Comparison of ENCODE assay signal across 10 cellular contexts in the genomic region with DNA sequence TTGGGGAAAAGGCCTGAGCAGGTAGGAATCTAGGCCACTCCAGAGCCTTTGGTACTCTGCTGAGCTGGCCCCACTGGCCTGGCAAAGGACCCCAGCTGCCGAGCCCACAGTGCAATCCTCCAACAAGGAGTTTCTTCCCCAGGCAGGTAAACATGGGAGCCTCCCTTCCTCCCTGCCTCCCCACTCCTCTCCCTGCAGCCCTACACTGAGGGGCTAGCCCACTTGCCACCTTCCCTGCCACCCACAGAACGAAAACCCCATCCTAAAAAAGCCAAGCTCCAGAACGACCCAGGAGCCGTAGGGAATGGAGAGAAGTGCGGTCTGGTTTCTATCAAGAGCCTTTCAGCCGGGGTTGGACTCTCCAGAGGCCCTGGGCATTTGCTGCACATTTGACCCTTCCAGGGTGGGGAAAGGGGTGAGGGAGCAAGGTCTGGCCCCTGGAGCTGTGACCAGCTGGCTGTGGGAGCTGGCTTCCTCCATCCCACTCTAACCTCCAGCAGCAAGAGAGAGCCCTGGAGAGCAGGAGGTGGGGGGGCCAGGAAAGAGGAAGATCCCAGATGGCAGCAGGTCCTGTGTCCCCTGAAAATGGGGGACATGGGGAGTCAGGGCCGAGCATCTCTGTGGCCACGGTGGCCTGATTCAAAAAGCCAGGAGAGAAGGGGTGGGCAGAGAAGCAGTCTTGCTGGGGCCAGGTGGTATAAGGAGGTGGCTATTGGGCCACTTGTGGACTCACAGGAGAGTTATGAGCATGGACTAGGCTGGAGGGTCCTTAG. TPM values are rescaled to one million over a fixed set of nuclear protein-coding genes. Genes with fewer than 3 reads are reported as not detected.
A peak's percentile ranks its signal among the peaks of the same experiment; 100 is the strongest.
DNase-seq lines count a peak whose midpoint lies in the region; ATAC-seq and TF ChIP-seq lines count a peak whose summit lies in the region.
"Had no signal": no experiment of that assay in that cellular context is flagged by ENCODE, and none has a peak within 500 bp of the region (broad histone marks: within the 10 kb centered on the region; RNA-seq: fewer than 3 reads in every experiment).

No MANE protein-coding gene starts in this region.

- no peak for DNase-seq in activated CD4-positive, alpha-beta T cell treated with anti-CD3 and anti-CD28 coated beads for 36 hours
- no peak for DNase-seq in activated CD4-positive, alpha-beta T cell treated with anti-CD3 and anti-CD28 coated beads, Interleukin-2, amount 50 U/mL, for 48 hours
- no peak for DNase-seq in memory B cell (ENCODE audit: low spot score in 2 of 2)
- DNase-seq in RWPE1 (ENCODE audit: low spot score) = no peak
- DNase-seq in NAMALWA (ENCODE audit: low spot score) = no peak
- DNase-seq: SW 1271 had no signal

- H3K4me1 Mint-ChIP-seq in activated CD4-positive, alpha-beta T cell treated with anti-CD3 and anti-CD28 coated beads for 36 hours = peaks cover 9% of the 10 kb centered on the region
- H3K4me1 Mint-ChIP-seq in memory B cell = peaks cover 6% of the 10 kb centered on the region

- peak overlapping the region in 2 of 5 donors; percentile 59 to 75 for H3K9ac ChIP-seq in subcutaneous abdominal adipose tissue (ENCODE audit: low read length in 5 of 5)

- H3K9me3 Mint-ChIP-seq in activated CD4-positive, alpha-beta T cell treated with anti-CD3 and anti-CD28 coated beads for 36 hours (ENCODE audit: low read depth) = no peaks in the 10 kb centered on the region
- H3K9me3 Mint-ChIP-seq in memory B cell = no peaks in the 10 kb centered on the region

- intact Hi-C loops in activated CD4-positive, alpha-beta T cell treated with anti-CD3 and anti-CD28 coated beads for 36 hours (cut with DNase I, micrococcal nuclease) = no loop called here

- CTCF ChIA-PET in activated CD4-positive, alpha-beta T cell treated with anti-CD3 and anti-CD28 coated beads for 36 hours (lab: Charles Lee) = interaction anchor here (1.1 to 10.6 kb wide), 4 partner anchors 9 to 233 kb away, joined by 3 to 82 read pairs (median 19); partner anchors contain the start of gene CDR2L
- CTCF ChIA-PET in RWPE1 (lab: Yijun Ruan, JAX) = interaction anchor here (0.6 to 2.1 kb wide), 2 partner anchors 10 to 24 kb away, joined by 3 to 19 read pairs; no protein-coding TSS in a partner anchor

- no peak for TF ChIP-seq CTCF in RWPE1 (conservative IDR thresholded peaks at IDR 0.05; ENCODE audit: low read depth)

- POLR2A ChIA-PET in activated CD4-positive, alpha-beta T cell treated with anti-CD3 and anti-CD28 coated beads for 36 hours (lab: Charles Lee) = interaction anchor here (1.8 kb wide), 1 partner anchor 10 kb away, joined by 6 read pairs; no protein-coding TSS in a partner anchor
- POLR2A ChIA-PET in RWPE1 (lab: Yijun Ruan, JAX; ENCODE audit: low non-redundant PET) = no interaction called here

- no peaks in the 10 kb centered on the region for H3K9me3 ChIP-seq in subcutaneous abdominal adipose tissue (ENCODE audit: control insufficient read depth in 5 of 5, low read length in 5 of 5)

- no peaks in the 10 kb centered on the region for H3K36me3 Mint-ChIP-seq in activated CD4-positive, alpha-beta T cell treated with anti-CD3 and anti-CD28 coated beads for 36 hours (ENCODE audit: low read depth)
- H3K36me3 Mint-ChIP-seq in memory B cell = no peaks in the 10 kb centered on the region

- H3K4me3 Mint-ChIP-seq in activated CD4-positive, alpha-beta T cell treated with anti-CD3 and anti-CD28 coated beads for 36 hours = peak overlapping the region; percentile 70
- H3K4me3 Mint-ChIP-seq in memory B cell = peak overlapping the region; percentile 70

- H3K27me3 ChIP-seq in subcutaneous abdominal adipose tissue (ENCODE audit: control insufficient read depth in 5 of 5, insufficient read depth in 4 of 5, low read length in 5 of 5) = peaks cover 4 to 32% (median 17%) of the 10 kb centered on the region in 5 donors

- peaks cover 7% of the 10 kb centered on the region for H3K27me3 Mint-ChIP-seq in activated CD4-positive, alpha-beta T cell treated with anti-CD3 and anti-CD28 coated beads for 36 hours
- H3K27me3 Mint-ChIP-seq in memory B cell = peaks cover 10% of the 10 kb centered on the region

- ATAC-seq in activated CD4-positive, alpha-beta T cell treated with anti-CD3 and anti-CD28 coated beads for 36 hours = no peak
- no peak for ATAC-seq in memory B cell (ENCODE audit: low read depth)
- no peak for ATAC-seq in HG03108 (IDR thresholded peaks at IDR 0.05; ENCODE audit: unreplicated experiment)

- peak overlapping the region; percentile 15 to 70 (median 61) for H3K4me3 ChIP-seq in subcutaneous abdominal adipose tissue (ENCODE audit: low read depth in 1 of 5, low read length in 5 of 5)

- H3K27ac Mint-ChIP-seq in activated CD4-positive, alpha-beta T cell treated with anti-CD3 and anti-CD28 coated beads for 36 hours = no peak overlapping the region
- H3K27ac Mint-ChIP-seq in memory B cell = no peak overlapping the region

- peaks cover 1 to 36% (median 20%) of the 10 kb centered on the region in 5 donors for H3K4me1 ChIP-seq in subcutaneous abdominal adipose tissue (ENCODE audit: control insufficient read depth in 5 of 5, insufficient read depth in 5 of 5, low read length in 5 of 5)

- H3K36me3 ChIP-seq in subcutaneous abdominal adipose tissue (ENCODE audit: control insufficient read depth in 5 of 5, insufficient read depth in 5 of 5, low read length in 5 of 5) = no peaks in the 10 kb centered on the region

- H3K27ac ChIP-seq in angular gyrus (ENCODE audit: low read depth, low read length) = peak overlapping the region; percentile 90
- no peak overlapping the region for H3K27ac ChIP-seq in subcutaneous abdominal adipose tissue (ENCODE audit: low read depth, low read length)
- no peak overlapping the region; the same call in 1 of the 2 replicates for H3K27ac ChIP-seq in RWPE1

RNA-seq across cellular contexts. Expression of gene HID1, which starts 1.3 kb away (rescaled TPM):
- 1 to 10 TPM; 1.6 TPM for total RNA-seq in activated CD4-positive, alpha-beta T cell treated with anti-CD3 and anti-CD28 coated beads for 36 hours

RNA-seq across cellular contexts. Expression of gene CDR2L, which starts 16.2 kb away (rescaled TPM):
- under 1 TPM; 0.89 to 0.91 TPM for total RNA-seq in activated CD4-positive, alpha-beta T cell treated with anti-CD3 and anti-CD28 coated beads for 36 hours

RNA-seq across cellular contexts. Expression of gene OTOP3, which starts 35.6 kb away (rescaled TPM):
- total RNA-seq in activated CD4-positive, alpha-beta T cell treated with anti-CD3 and anti-CD28 coated beads for 36 hours = not detected

RNA-seq across cellular contexts. Expression of gene MRPL58, which starts 41.2 kb away (rescaled TPM):
- 10 to 100 TPM; 64.6 to 66.5 TPM for total RNA-seq in activated CD4-positive, alpha-beta T cell treated with anti-CD3 and anti-CD28 coated beads for 36 hours

RNA-seq across cellular contexts. Expression of gene OTOP2, which starts 47.2 kb away (rescaled TPM):
- not detected for total RNA-seq in activated CD4-positive, alpha-beta T cell treated with anti-CD3 and anti-CD28 coated beads for 36 hours
- total RNA-seq: lower leg skin had no signal
